In genomic region chr13:92321174-92321573, GRCh38 we compare ENCODE assay signal across 3 cellular contexts.
"Had no signal": no experiment of that assay in that cellular context is flagged by ENCODE, and none has a peak within 500 bp of the region (broad histone marks: within the 10 kb centered on the region; RNA-seq: fewer than 3 reads in every experiment).

No MANE protein-coding gene starts in this region.

- ATAC-seq: GM12878 had no signal

- DNase-seq: GDM1, GF-D8 had no signal

- H3K4me3 ChIP-seq: GM12878 had no signal
